22 cellular contexts compared by ENCODE assay signal in genomic region chr6:117536317-117536716, GRCh38. TPM values are rescaled to one million over a fixed set of nuclear protein-coding genes. Genes with fewer than 3 reads are reported as not detected.
DNase-seq lines count a peak whose midpoint lies in the region; ATAC-seq and TF ChIP-seq lines count a peak whose summit lies in the region.
"Had no signal": no experiment of that assay in that cellular context is flagged by ENCODE, and none has a peak within 500 bp of the region (broad histone marks: within the 10 kb centered on the region; RNA-seq: fewer than 3 reads in every experiment).

No MANE protein-coding gene starts in this region.

- WGBS in endodermal cell (ENCODE audit: insufficient coverage in 1 of 2, insufficient read length in 1 of 2), 2 experiments = 83 to 93% methylated on average over 3 to 4 of the region's 4 CpGs
- 90 to 91% (median 90%) methylated on average over 4 of the region's 4 CpGs for WGBS in psoas muscle, 3 donors

- H3K36me3 Mint-ChIP-seq in GM23338 (ENCODE audit: low read depth) (peaks cover 3% of the 10 kb centered on the region; the same call in 1 of the 3 replicates), endodermal cell (ENCODE audit: low read depth) (peaks cover 24% of the 10 kb centered on the region), osteocyte (ENCODE audit: unreplicated experiment) (peaks cover 34% of the 10 kb centered on the region)

- H3K27ac Mint-ChIP-seq in GM23338 (peak overlapping the region; percentile 18), endodermal cell (peak overlapping the region; percentile 80), osteocyte (ENCODE audit: unreplicated experiment) (peak overlapping the region; percentile 23)
- H3K27ac Mint-ChIP-seq: activated CD8-positive, alpha-beta memory T cell treated with anti-CD3 and anti-CD28 coated beads, Interleukin-2, amount 10 ng/mL, durations not matched to agents 7 days and 5 days had no signal

- H3K4me2 ChIP-seq in GM23338 = no peak overlapping the region
- H3K4me2 ChIP-seq: KMS-11 had no signal

- H3K4me3 Mint-ChIP-seq in GM23338 (no peak overlapping the region), endodermal cell (no peak overlapping the region), osteocyte (ENCODE audit: unreplicated experiment) (no peak overlapping the region)
- H3K4me3 Mint-ChIP-seq: activated CD8-positive, alpha-beta memory T cell treated with anti-CD3 and anti-CD28 coated beads, Interleukin-2, amount 10 ng/mL, durations not matched to agents 7 days and 5 days; CD8-positive, alpha-beta memory T cell; stimulated activated naive CD8-positive, alpha-beta T cell treated with anti-CD3 and anti-CD28 coated beads, Interleukin-15, amount 100 ng/mL, for 72 hours had no signal

- H3K9me3 Mint-ChIP-seq in GM23338 = no peaks in the 10 kb centered on the region
- H3K9me3 Mint-ChIP-seq in endodermal cell = no peaks in the 10 kb centered on the region
- no peaks in the 10 kb centered on the region for H3K9me3 Mint-ChIP-seq in osteocyte (ENCODE audit: unreplicated experiment)
- H3K9me3 Mint-ChIP-seq: CD8-positive, alpha-beta memory T cell; stimulated activated naive CD8-positive, alpha-beta T cell treated with anti-CD3 and anti-CD28 coated beads, Interleukin-15, amount 100 ng/mL, for 72 hours had no signal

- no peaks in the 10 kb centered on the region for H4K20me1 ChIP-seq in GM23338 (replicated peaks; ENCODE audit: insufficient read depth)

- H3K9me3 ChIP-seq in RWPE2 (ENCODE audit: severe bottlenecking) (no peaks in the 10 kb centered on the region), endodermal cell (ENCODE audit: control insufficient read depth, low read length) (no peaks in the 10 kb centered on the region), psoas muscle (no peaks in the 10 kb centered on the region)
- H3K9me3 ChIP-seq: colonic mucosa, gastroesophageal sphincter, left lung, upper lobe of right lung had no signal

- no peaks in the 10 kb centered on the region for H3K4me1 ChIP-seq in GM23338 (ENCODE audit: insufficient read depth)
- peaks cover 29% of the 10 kb centered on the region for H3K4me1 ChIP-seq in RWPE2 (ENCODE audit: insufficient read depth, poor library complexity, severe bottlenecking)
- H3K4me1 ChIP-seq in endodermal cell (ENCODE audit: control insufficient read depth, insufficient read depth, low read length) = peaks cover 21% of the 10 kb centered on the region
- H3K4me1 ChIP-seq in psoas muscle = no peaks in the 10 kb centered on the region
- H3K4me1 ChIP-seq: colonic mucosa, gastroesophageal sphincter, left lung, parathyroid adenoma, upper lobe of right lung had no signal

- no peaks in the 10 kb centered on the region for H3F3A ChIP-seq in GM23338 (replicated peaks; ENCODE audit: low read depth)

- no peaks in the 10 kb centered on the region; the same call in 1 of the 2 replicates for H3K36me3 ChIP-seq in GM23338 (ENCODE audit: insufficient read depth)
- H3K36me3 ChIP-seq in RWPE2 (ENCODE audit: low read depth) = peaks cover 94% of the 10 kb centered on the region
- H3K36me3 ChIP-seq in endodermal cell (ENCODE audit: control insufficient read depth, insufficient read depth, low read length) = peaks cover 30% of the 10 kb centered on the region
- H3K36me3 ChIP-seq in psoas muscle (ENCODE audit: insufficient read depth in 1 of 2, low read depth in 1 of 2) = peaks cover 0 to 47% of the 10 kb centered on the region in 2 donors
- H3K36me3 ChIP-seq: colonic mucosa had no signal

- TF ChIP-seq CTCF in GM23338 (conservative IDR thresholded peaks at IDR 0.05; ENCODE audit: low read depth in 2 of 2) (no peak), RWPE2 (IDR thresholded peaks at IDR 0.05; ENCODE audit: poor library complexity, severe bottlenecking) (no peak), endodermal cell (conservative IDR thresholded peaks at IDR 0.05) (no peak), osteocyte (IDR thresholded peaks at IDR 0.05) (no peak), psoas muscle (IDR thresholded peaks at IDR 0.05) (no peak)

- H3K27ac ChIP-seq in GM23338 (ENCODE audit: low read depth) (no peak overlapping the region), RWPE2 (ENCODE audit: poor library complexity, severe bottlenecking) (peak overlapping the region; percentile 95), endodermal cell (ENCODE audit: low read depth, low read length) (peak overlapping the region; percentile 25), psoas muscle (no peak overlapping the region)
- H3K27ac ChIP-seq: colonic mucosa, gastroesophageal sphincter, KMS-11, left lung, upper lobe of right lung had no signal

- ATAC-seq in GM23338 = no peak
- 0 out of 3 replicates have a peak, but pooled peaks have one; percentile 15 for ATAC-seq in RWPE2 (ENCODE audit: low read depth)
- ATAC-seq in GM18520 (IDR thresholded peaks at IDR 0.05; ENCODE audit: unreplicated experiment) = no peak
- no peak for ATAC-seq in psoas muscle
- no peak for ATAC-seq in HG02642 (IDR thresholded peaks at IDR 0.05; ENCODE audit: poor library complexity, unreplicated experiment)
- ATAC-seq: activated CD8-positive, alpha-beta memory T cell treated with anti-CD3 and anti-CD28 coated beads, Interleukin-2, amount 10 ng/mL, durations not matched to agents 7 days and 5 days; gastroesophageal sphincter; left lung; stimulated activated naive CD8-positive, alpha-beta T cell treated with anti-CD3 and anti-CD28 coated beads, Interleukin-15, amount 100 ng/mL, for 72 hours; upper lobe of right lung had no signal

- no peaks in the 10 kb centered on the region for H3K27me3 ChIP-seq in GM23338 (ENCODE audit: insufficient read depth)
- H3K27me3 ChIP-seq in RWPE2 (ENCODE audit: insufficient read depth, poor library complexity, severe bottlenecking) = no peaks in the 10 kb centered on the region
- no peaks in the 10 kb centered on the region for H3K27me3 ChIP-seq in endodermal cell (ENCODE audit: control insufficient read depth, insufficient read depth, low read length, poor library complexity, severe bottlenecking)
- H3K27me3 ChIP-seq in psoas muscle (ENCODE audit: insufficient read depth in 3 of 3, low read length in 2 of 3) = no peaks in the 10 kb centered on the region
- H3K27me3 ChIP-seq: colonic mucosa, gastroesophageal sphincter, left lung, upper lobe of right lung had no signal

- intact Hi-C loops in psoas muscle (cut with DNase I) = no loop called here

- no peak overlapping the region for H3K9ac ChIP-seq in endodermal cell (ENCODE audit: extremely low read depth, low read length, poor library complexity, severe bottlenecking)
- H3K9ac ChIP-seq: KMS-11, parathyroid adenoma had no signal

- H3K79me2 ChIP-seq in GM23338 (replicated peaks; ENCODE audit: insufficient read depth) = no peaks in the 10 kb centered on the region
- H3K79me2 ChIP-seq: parathyroid adenoma had no signal

- peaks cover 5% of the 10 kb centered on the region; the same call in 2 of the 3 replicates for H3K4me1 Mint-ChIP-seq in GM23338
- H3K4me1 Mint-ChIP-seq in endodermal cell = peaks cover 33% of the 10 kb centered on the region
- peaks cover 12% of the 10 kb centered on the region for H3K4me1 Mint-ChIP-seq in osteocyte (ENCODE audit: unreplicated experiment)
- H3K4me1 Mint-ChIP-seq: CD8-positive, alpha-beta memory T cell; stimulated activated naive CD8-positive, alpha-beta T cell treated with anti-CD3 and anti-CD28 coated beads, Interleukin-15, amount 100 ng/mL, for 72 hours had no signal

- no peak for DNase-seq in GM23338 (ENCODE audit: low spot score)
- no peak for DNase-seq in RWPE2 (ENCODE audit: low spot score)
- DNase-seq in endodermal cell = no peak
- DNase-seq in osteocyte (ENCODE audit: extremely low spot score, unreplicated experiment) = no peak
- no peak for DNase-seq in psoas muscle
- DNase-seq in mucosa of gallbladder (ENCODE audit: low spot score) = no peak
- DNase-seq: activated CD8-positive, alpha-beta memory T cell treated with anti-CD3 and anti-CD28 coated beads, Interleukin-2, amount 10 ng/mL, durations not matched to agents 7 days and 5 days; activated effector memory CD4-positive, alpha-beta T cell treated with anti-CD3 and anti-CD28 coated beads, Interleukin-2, amount 50 U/mL, for 16 hours; anterior cingulate cortex; CD8-positive, alpha-beta memory T cell; colonic mucosa; left lung; NCI-H1105; NCI-H69; stimulated activated naive CD8-positive, alpha-beta T cell treated with anti-CD3 and anti-CD28 coated beads, Interleukin-15, amount 100 ng/mL, for 72 hours; T1000; upper lobe of right lung had no signal

- H3K27me3 Mint-ChIP-seq in GM23338 (ENCODE audit: insufficient read depth, low read depth, poor library complexity) (no peaks in the 10 kb centered on the region), endodermal cell (ENCODE audit: insufficient read depth) (no peaks in the 10 kb centered on the region), osteocyte (ENCODE audit: unreplicated experiment) (no peaks in the 10 kb centered on the region)
- H3K27me3 Mint-ChIP-seq: stimulated activated naive CD8-positive, alpha-beta T cell treated with anti-CD3 and anti-CD28 coated beads, Interleukin-15, amount 100 ng/mL, for 72 hours had no signal

- H3K9me2 ChIP-seq in GM23338 (ENCODE audit: insufficient read depth) = no peaks in the 10 kb centered on the region

- H2AFZ ChIP-seq in GM23338 = no peak overlapping the region
- H2AFZ ChIP-seq: parathyroid adenoma had no signal

- H3K4me3 ChIP-seq in GM23338 = no peak overlapping the region
- H3K4me3 ChIP-seq in RWPE2 (ENCODE audit: severe bottlenecking) = no peak overlapping the region
- H3K4me3 ChIP-seq in endodermal cell (ENCODE audit: low read length) = peak overlapping the region; percentile 3
- H3K4me3 ChIP-seq in psoas muscle = no peak overlapping the region
- H3K4me3 ChIP-seq: colonic mucosa, gastroesophageal sphincter, left lung, upper lobe of right lung had no signal

TF ChIP-seq in GM23338, 12 proteins besides CTCF, POLR2A, EP300 and RAD21 (continues in another document):
- TF ChIP-seq JUNB (IDR thresholded peaks at IDR 0.05; ENCODE audit: unreplicated experiment) (no peak), EZH2 (IDR thresholded peaks at IDR 0.05; ENCODE audit: low read depth, unreplicated experiment) (no peak)

RNA-seq across cellular contexts. Expression of gene DCBLD1, which starts 53.8 kb away (rescaled TPM):
- total RNA-seq in GM23338 (2014; rRNA removed; shearing (Covaris generic)) = 7.6 and 25.7 TPM in 2 replicates
- 3.2 and 4.2 TPM in 2 replicates for polyA plus RNA-seq in GM23338 (2016; fragmentation: Nextera tagmentation; extraction: Ambion mirVana)
- 10 to 100 TPM; 16.2 to 27.9 TPM for total RNA-seq in endodermal cell
- polyA plus RNA-seq in endodermal cell (2013, experiment 1 of 2) = 11.3 TPM
- 12.9 TPM for polyA plus RNA-seq in endodermal cell (2013, experiment 2 of 2)
- 12.2 and 14.9 TPM in 2 replicates for total RNA-seq in osteocyte
- 1 to 10 TPM; 4.0 to 9.0 (median 5.2) TPM for total RNA-seq in psoas muscle
- 1 to 10 TPM; 2.0 to 5.1 (median 2.9) TPM for polyA plus RNA-seq in psoas muscle
- total RNA-seq in mucosa of gallbladder = 11.7 TPM

Comparison
In these comparisons a context has a peak if more than half of its experiments do, and no peak if none do; other contexts are left out.
1. H3K27ac ChIP-seq: peak in RWPE2 (single experiment) and endodermal cell (single experiment); none in GM23338 (single experiment) and psoas muscle (single experiment).
2. H3K27ac Mint-ChIP-seq: peak in every context shown above with its lines; median percentile 80 in endodermal cell; 23 in osteocyte; 18 in GM23338.